In the genomic region with DNA sequence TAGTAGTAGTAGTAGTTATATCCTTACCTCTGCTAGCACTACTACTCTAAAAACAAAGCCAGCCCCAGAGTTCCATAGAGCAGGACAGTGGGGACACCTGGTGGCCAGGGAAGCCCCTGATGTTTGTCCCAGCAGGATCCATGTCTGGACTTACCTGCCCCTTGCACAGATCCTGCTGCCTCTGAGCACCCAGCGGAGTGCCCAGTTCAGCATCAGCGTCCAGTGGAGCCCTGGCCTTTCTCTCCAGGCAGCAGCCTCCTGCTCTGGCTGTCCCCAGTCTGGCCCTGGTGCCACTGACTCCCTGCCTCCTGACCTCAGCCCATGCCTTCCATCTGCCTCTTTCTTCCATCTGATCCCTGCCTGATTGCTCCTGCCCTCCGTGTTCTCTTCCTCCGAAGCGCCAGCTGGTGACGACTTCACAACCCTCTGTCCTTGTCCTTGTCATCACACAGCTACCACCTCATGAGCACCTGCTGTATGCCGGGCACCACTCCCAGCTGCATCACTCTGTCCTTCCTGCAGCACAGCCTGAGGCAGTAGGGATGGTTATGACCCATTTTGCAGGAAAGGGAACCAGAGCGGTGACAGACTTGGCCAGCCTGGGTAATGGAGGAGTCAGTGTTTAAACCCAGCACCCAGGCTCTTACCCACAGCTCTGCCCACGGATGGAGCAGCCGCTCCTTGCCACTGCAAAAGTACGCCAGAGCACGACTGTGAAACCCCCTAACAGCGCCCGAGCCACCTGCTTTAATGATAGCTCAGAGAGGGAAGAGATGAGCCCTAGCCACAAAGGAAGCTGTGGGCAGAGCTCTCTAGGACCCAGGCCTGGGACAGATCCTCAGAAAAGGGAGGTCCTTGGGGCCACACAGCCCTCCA, we compare ENCODE assay signal across 8 cellular contexts. TPM values are rescaled to one million over a fixed set of nuclear protein-coding genes. Genes with fewer than 3 reads are reported as not detected.
DNase-seq lines count a peak whose midpoint lies in the region; ATAC-seq and TF ChIP-seq lines count a peak whose summit lies in the region.

No MANE protein-coding gene starts in this region.

- DNase-seq in Daoy (ENCODE audit: low read depth) (peak; percentile 73), NCI-H1105 treated with DMSO at 0.1 percent for 48 hours (lab: John Stamatoyannopoulos, UW) (peak; percentile 57), T-helper 22 cell (ENCODE audit: low read depth) (peak; percentile 32), body of pancreas (peak; percentile 44 to 63 (median 53)), kidney epithelial cell (ENCODE audit: low read depth) (no peak), dedifferentiated amniotic fluid mesenchymal stem cell (ENCODE audit: extremely low spot score) (no peak)
- peak in 2 of 3 donors; percentile 43 to 48 for DNase-seq in stimulated activated CD4-positive, alpha-beta T cell treated with anti-CD3 and anti-CD28 coated beads, TNF-alpha, amount 100 ng/mL, for 1 hour (ENCODE audit: low read depth in 3 of 3, low spot score in 1 of 3)

- no peaks in the 10 kb centered on the region for H3K27me3 ChIP-seq in body of pancreas
- H3K27me3 ChIP-seq in kidney epithelial cell (ENCODE audit: control insufficient read depth, insufficient read depth, low read length) = peaks cover 15% of the 10 kb centered on the region

- TF ChIP-seq CTCF in body of pancreas (IDR thresholded peaks at IDR 0.05) = peak in 5 of 7 experiments; percentile 27 to 47 (median 35)
- TF ChIP-seq CTCF in kidney epithelial cell (IDR thresholded peaks at IDR 0.05; ENCODE audit: insufficient read depth, low read length, poor library complexity, severe bottlenecking) = peak; percentile 71

- no peak for TF ChIP-seq POLR2A in body of pancreas (IDR thresholded peaks at IDR 0.05)

- ATAC-seq in body of pancreas = peak; percentile 57
- ATAC-seq in GM21423 (IDR thresholded peaks at IDR 0.05; ENCODE audit: unreplicated experiment) = no peak

- WGBS in body of pancreas, 2 donors = 69 to 76% methylated on average over 10 to 14 of the region's 14 CpGs

- H3K4me3 ChIP-seq in body of pancreas (no peak overlapping the region), kidney epithelial cell (ENCODE audit: low read depth, low read length) (no peak overlapping the region)

- no peaks in the 10 kb centered on the region for H3K36me3 ChIP-seq in body of pancreas (replicated peaks in 1 of 2; ENCODE audit: insufficient read depth in 1 of 2, low read depth in 2 of 2)
- no peaks in the 10 kb centered on the region for H3K36me3 ChIP-seq in kidney epithelial cell (ENCODE audit: control insufficient read depth, insufficient read depth, low read length)

- peaks cover 8% of the 10 kb centered on the region for H3K4me1 ChIP-seq in body of pancreas

- intact Hi-C loops in body of pancreas (cut with DNase I) = no loop called here

- no peaks in the 10 kb centered on the region for H3K9me3 ChIP-seq in body of pancreas

- H3K27ac ChIP-seq in body of pancreas = no peak overlapping the region

RNA-seq across cellular contexts. Expression of a gene that starts 11.5 kb away (rescaled TPM):
- 0.45 and 1.2 TPM in 2 replicates for total RNA-seq in Daoy (2014; rRNA removed; shearing (Covaris generic))
- total RNA-seq in body of pancreas = 10 to 100 TPM; 20.2 to 61.0 TPM
- total RNA-seq in kidney epithelial cell = 0.75 and 1.8 TPM in 2 replicates

Comparison
In these comparisons a context has a peak if more than half of its experiments do, and no peak if none do; other contexts are left out.
1. DNase-seq: peak in Daoy (single experiment), NCI-H1105 treated with DMSO at 0.1 percent for 48 hours (single experiment), T-helper 22 cell (single experiment), body of pancreas (4 of 4) and stimulated activated CD4-positive, alpha-beta T cell treated with anti-CD3 and anti-CD28 coated beads, TNF-alpha, amount 100 ng/mL, for 1 hour (2 of 3); none in kidney epithelial cell (single experiment) and dedifferentiated amniotic fluid mesenchymal stem cell (single experiment).